Comparison of ENCODE assay signal across 8 cellular contexts in genomic region chr5:177493795-177494355, GRCh38. TPM values are rescaled to one million over a fixed set of nuclear protein-coding genes. Genes with fewer than 3 reads are reported as not detected.
DNase-seq lines count a peak whose midpoint lies in the region; ATAC-seq, FAIRE-seq and TF ChIP-seq lines count a peak whose summit lies in the region.
"Had no signal": no experiment of that assay in that cellular context is flagged by ENCODE, and none has a peak within 500 bp of the region (broad histone marks: within the 10 kb centered on the region; RNA-seq: fewer than 3 reads in every experiment).

No MANE protein-coding gene starts in this region.

- dilution Hi-C loops in keratinocyte (cut with MboI; ENCODE audit: extremely low pct_ligation_motif_present, low sequenced_read_pairs), result no loop called here

- H3K4me3 ChIP-seq in A673 (ENCODE audit: low read depth, low read length, poor library complexity, severe bottlenecking), result no peak overlapping the region
- peak overlapping the region in 1 of 3 experiments; percentile 29 for H3K4me3 ChIP-seq in keratinocyte (ENCODE audit: control insufficient read depth in 2 of 3, extremely low read depth in 1 of 3, insufficient read depth in 2 of 3, low read depth in 1 of 3, low read length in 3 of 3)

- no peak overlapping the region for H3K4me3 Mint-ChIP-seq in T-helper 17 cell

- peaks cover 4% of the 10 kb centered on the region for H3K36me3 Mint-ChIP-seq in T-helper 17 cell (ENCODE audit: low read depth)

- H3K9ac ChIP-seq in keratinocyte (ENCODE audit: control insufficient read depth, extremely low read depth, insufficient read depth, low read length), result peak overlapping the region; percentile 64

- peak overlapping the region; percentile 59 for H3K4me2 ChIP-seq in keratinocyte (ENCODE audit: control insufficient read depth, extremely low read depth, insufficient read depth, low read depth, low read length)

- peaks cover 4% of the 10 kb centered on the region for H3K9me1 ChIP-seq in keratinocyte (ENCODE audit: control insufficient read depth, extremely low read depth, insufficient read depth, low read length)

- H2AFZ ChIP-seq in keratinocyte (ENCODE audit: control insufficient read depth, low read length), result no peak overlapping the region

- H3K36me3 ChIP-seq in A673 (ENCODE audit: insufficient read depth, low read length, poor library complexity, severe bottlenecking) (peaks cover 6% of the 10 kb centered on the region), keratinocyte (ENCODE audit: control insufficient read depth in 2 of 2, extremely low read depth in 1 of 2, insufficient read depth in 2 of 2, low read length in 2 of 2) (peaks cover 17 to 28% of the 10 kb centered on the region in 2 experiments)

- H3K27ac Mint-ChIP-seq in T-helper 17 cell, result no peak overlapping the region

- POLR2A ChIA-PET in A673 (lab: Charles Lee; ENCODE audit: low non-redundant PET) (no interaction called here), RWPE1 (lab: Yijun Ruan, JAX; ENCODE audit: low non-redundant PET) (interaction anchor here (1.0 kb wide), 1 partner anchor 11 kb away, joined by 7 read pairs; no protein-coding TSS in a partner anchor)

- H3K27me3 ChIP-seq in A673 (replicated peaks; ENCODE audit: insufficient read depth, low read depth, low read length, poor library complexity) (no peaks in the 10 kb centered on the region), keratinocyte (ENCODE audit: control insufficient read depth, extremely low read depth, insufficient read depth, low read length) (no peaks in the 10 kb centered on the region)

- ATAC-seq in HG02759 (IDR thresholded peaks at IDR 0.05; ENCODE audit: unreplicated experiment) (no peak), T-helper 17 cell (no peak)

- intact Hi-C loops in A673 (cut with micrococcal nuclease; ENCODE audit: unreplicated experiment), result no loop called here

- peaks cover 29% of the 10 kb centered on the region for H3K79me2 ChIP-seq in keratinocyte (ENCODE audit: control insufficient read depth, insufficient read depth, low read length)

- peaks cover 17% of the 10 kb centered on the region for H3K4me1 Mint-ChIP-seq in T-helper 17 cell

- CTCF ChIA-PET in A673 (lab: Charles Lee), result no interaction called here
- CTCF ChIA-PET in RWPE1 (lab: Yijun Ruan, JAX), result interaction anchor here (1.5 to 3.4 kb wide), 2 partner anchors 36 to 90 kb away, joined by 6 to 13 read pairs; no protein-coding TSS in a partner anchor

- H3K4me1 ChIP-seq in A673 (ENCODE audit: insufficient read depth, low read length, poor library complexity, severe bottlenecking) (peaks cover 60% of the 10 kb centered on the region), keratinocyte (ENCODE audit: control insufficient read depth, extremely low read depth, insufficient read depth, low read length) (peaks cover 42% of the 10 kb centered on the region)

- FAIRE-seq in keratinocyte (lab: Jason Lieb, UNC) (no peak), GM12891 (lab: Jason Lieb, UNC) (no peak)
- FAIRE-seq: frontal cortex had no signal

- no peak for TF ChIP-seq POLR2A in GM12891 (IDR thresholded peaks at IDR 0.05; ENCODE audit: low read depth, low read length)

- peak overlapping the region; percentile 50 for H3K27ac ChIP-seq in A673 (ENCODE audit: low read depth, low read length, poor library complexity, severe bottlenecking)
- peak overlapping the region; percentile 96 for H3K27ac ChIP-seq in RWPE1
- peak overlapping the region; percentile 80 for H3K27ac ChIP-seq in keratinocyte (ENCODE audit: control insufficient read depth, insufficient read depth, low read length)

- H3K27me3 Mint-ChIP-seq in T-helper 17 cell, result no peaks in the 10 kb centered on the region

- peaks cover 5% of the 10 kb centered on the region for H4K20me1 ChIP-seq in keratinocyte (ENCODE audit: control insufficient read depth, extremely low read depth, insufficient read depth, low read length)

- BruUV-seq in A673 (replicated peaks; lab: Mats Ljungman, UMichigan), result no TSS peak

- TF ChIP-seq CTCF in A673 (conservative IDR thresholded peaks at IDR 0.05; ENCODE audit: low read depth, low read length) (no peak), RWPE1 (conservative IDR thresholded peaks at IDR 0.05; ENCODE audit: low read depth) (no peak), keratinocyte (optimal IDR thresholded peaks at IDR 0.05 in 1 of 3, IDR thresholded peaks at IDR 0.05 in 1 of 3, conservative IDR thresholded peaks at IDR 0.05 in 1 of 3; ENCODE audit: extremely low read depth in 1 of 3, insufficient read depth in 2 of 3, low read length in 3 of 3) (no peak)

- DNase-seq in A673 (ENCODE audit: low spot score) (no peak), RWPE1 (ENCODE audit: low spot score) (no peak), keratinocyte (ENCODE audit: low read depth, low spot score) (no peak), GM12891 (ENCODE audit: insufficient read length, low spot score) (no peak), T-helper 17 cell (no peak)
- DNase-seq: NCI-H1092 treated with DMSO at 0.1 percent for 48 hours had no signal

- no peaks in the 10 kb centered on the region for H3K9me3 ChIP-seq in A673 (ENCODE audit: low read depth, low read length, poor library complexity, severe bottlenecking)
- no peaks in the 10 kb centered on the region for H3K9me3 ChIP-seq in keratinocyte (ENCODE audit: control insufficient read depth, low read depth, low read length)
- H3K9me3 ChIP-seq in T-helper 17 cell (ENCODE audit: control insufficient read depth, low read length, poor library complexity, severe bottlenecking), result no peaks in the 10 kb centered on the region

TF ChIP-seq in GM12891, 5 proteins besides CTCF, POLR2A, EP300 and RAD21:
- TF ChIP-seq POLR2AphosphoS5 (IDR thresholded peaks at IDR 0.05; ENCODE audit: low read depth, low read length), result no peak

RNA-seq across cellular contexts. Expression of gene PDLIM7, which starts 3.5 kb away (rescaled TPM):
- total RNA-seq in A673 (2021), result 116 and 132 TPM in 2 replicates
- 48.5 to 83.6 TPM (median 60.5 TPM) in 3 replicates for polyA plus RNA-seq in keratinocyte
- polyA plus RNA-seq in keratinocyte (2011; ENCODE audit: low read depth), result 23.4 TPM
- 33.0 and 72.1 TPM in 2 replicates for polyA plus RNA-seq in keratinocyte (2011; cell fraction: cytosol; rRNA removed)
- 124 and 193 TPM in 2 replicates for polyA plus RNA-seq in keratinocyte (2011; cell fraction: nucleus; rRNA removed)
- 35.6 and 111 TPM in 2 replicates for polyA plus RNA-seq in keratinocyte (2012; ENCODE audit: low replicate concordance)
- polyA minus RNA-seq in keratinocyte, result 39.5 to 63.3 TPM (median 44.1 TPM) in 3 replicates
- 84.2 TPM for polyA minus RNA-seq in keratinocyte (2011; cell fraction: cytosol; rRNA and poly(A)+ RNA removed)
- polyA minus RNA-seq in keratinocyte (2011; cell fraction: nucleus; rRNA and poly(A)+ RNA removed), result 61.5 and 66.3 TPM in 2 replicates
- polyA plus RNA-seq in GM12891 (2012; ENCODE audit: low read depth, missing spikeins), result 38.1 TPM
- total RNA-seq in T-helper 17 cell, result 10 to 100 TPM in 1 of 2 donors, 1 to 10 TPM in 1; 6.8 to 16.2 TPM

RNA-seq across cellular contexts. Expression of gene DOK3, which starts 15.8 kb away (rescaled TPM):
- 13.1 and 15.0 TPM in 2 replicates for total RNA-seq in A673 (2021)
- polyA plus RNA-seq in keratinocyte, result 1.5 to 3.6 TPM (median 1.7 TPM) in 3 replicates
- 0.84 TPM for polyA plus RNA-seq in keratinocyte (2011; ENCODE audit: low read depth)
- 1.2 and 1.4 TPM in 2 replicates for polyA plus RNA-seq in keratinocyte (2011; cell fraction: cytosol; rRNA removed)
- 12.7 and 16.8 TPM in 2 replicates for polyA plus RNA-seq in keratinocyte (2011; cell fraction: nucleus; rRNA removed)
- polyA plus RNA-seq in keratinocyte (2012; ENCODE audit: low replicate concordance), result 1.2 and 2.1 TPM in 2 replicates
- 0.75 to 2.6 TPM (median 2.5 TPM) in 3 replicates for polyA minus RNA-seq in keratinocyte
- polyA minus RNA-seq in keratinocyte (2011; cell fraction: cytosol; rRNA and poly(A)+ RNA removed), result not detected
- polyA minus RNA-seq in keratinocyte (2011; cell fraction: nucleus; rRNA and poly(A)+ RNA removed), result 4.9 and 5.4 TPM in 2 replicates
- polyA plus RNA-seq in GM12891 (2012; ENCODE audit: low read depth, missing spikeins), result 73.2 TPM
- total RNA-seq in T-helper 17 cell, result 1 to 10 TPM; 5.1 to 8.0 TPM

RNA-seq across cellular contexts. Expression of gene DBN1, which starts 20.4 kb away (rescaled TPM):
- total RNA-seq in A673 (2021) (271 and 286 TPM in 2 replicates), T-helper 17 cell (1 to 10 TPM; 1.2 to 5.0 TPM)
- polyA plus RNA-seq in keratinocyte, result 57.2 to 73.4 TPM (median 59.4 TPM) in 3 replicates
- 72.5 TPM for polyA plus RNA-seq in keratinocyte (2011; ENCODE audit: low read depth)
- 22.6 and 62.3 TPM in 2 replicates for polyA plus RNA-seq in keratinocyte (2011; cell fraction: cytosol; rRNA removed)
- 107 and 138 TPM in 2 replicates for polyA plus RNA-seq in keratinocyte (2011; cell fraction: nucleus; rRNA removed)
- 24.6 and 97.5 TPM in 2 replicates for polyA plus RNA-seq in keratinocyte (2012; ENCODE audit: low replicate concordance)
- 54.7 to 116 TPM (median 75.6 TPM) in 3 replicates for polyA minus RNA-seq in keratinocyte
- polyA minus RNA-seq in keratinocyte (2011; cell fraction: cytosol; rRNA and poly(A)+ RNA removed), result 127 TPM
- polyA minus RNA-seq in keratinocyte (2011; cell fraction: nucleus; rRNA and poly(A)+ RNA removed), result 50.9 and 67.5 TPM in 2 replicates
- polyA plus RNA-seq in GM12891 (2012; ENCODE audit: low read depth, missing spikeins), result 36.9 TPM

RNA-seq across cellular contexts. Expression of gene DDX41, which starts 22.9 kb away (rescaled TPM):
- 82.3 and 87.7 TPM in 2 replicates for total RNA-seq in A673 (2021)
- 71.3 to 95.8 TPM (median 81.7 TPM) in 3 replicates for polyA plus RNA-seq in keratinocyte
- polyA plus RNA-seq in keratinocyte (2011; ENCODE audit: low read depth), result 49.8 TPM
- polyA plus RNA-seq in keratinocyte (2011; cell fraction: cytosol; rRNA removed), result 52.7 and 109 TPM in 2 replicates
- polyA plus RNA-seq in keratinocyte (2011; cell fraction: nucleus; rRNA removed), result 123 and 141 TPM in 2 replicates
- 60.4 and 119 TPM in 2 replicates for polyA plus RNA-seq in keratinocyte (2012; ENCODE audit: low replicate concordance)
- 72.8 to 95.0 TPM (median 76.2 TPM) in 3 replicates for polyA minus RNA-seq in keratinocyte
- polyA minus RNA-seq in keratinocyte (2011; cell fraction: cytosol; rRNA and poly(A)+ RNA removed), result 368 TPM
- polyA minus RNA-seq in keratinocyte (2011; cell fraction: nucleus; rRNA and poly(A)+ RNA removed), result 66.2 and 69.3 TPM in 2 replicates
- polyA plus RNA-seq in GM12891 (2012; ENCODE audit: low read depth, missing spikeins), result 114 TPM
- total RNA-seq in T-helper 17 cell, result 10 to 100 TPM; 58.6 to 66.9 TPM

RNA-seq across cellular contexts. Expression of gene PRR7, which starts 47.3 kb away (rescaled TPM):
- total RNA-seq in A673 (2021) (3.0 and 5.3 TPM in 2 replicates), T-helper 17 cell (10 to 100 TPM; 32.0 to 40.1 TPM)
- 1.1 to 4.7 TPM (median 4.3 TPM) in 3 replicates for polyA plus RNA-seq in keratinocyte
- polyA plus RNA-seq in keratinocyte (2011; ENCODE audit: low read depth), result 0.69 TPM
- 2.2 and 14.0 TPM in 2 replicates for polyA plus RNA-seq in keratinocyte (2011; cell fraction: cytosol; rRNA removed)
- 2.8 and 7.2 TPM in 2 replicates for polyA plus RNA-seq in keratinocyte (2011; cell fraction: nucleus; rRNA removed)
- 2.0 and 7.7 TPM in 2 replicates for polyA plus RNA-seq in keratinocyte (2012; ENCODE audit: low replicate concordance)
- 0.32 to 2.3 TPM (median 0.40 TPM) in 3 replicates for polyA minus RNA-seq in keratinocyte
- polyA minus RNA-seq in keratinocyte (2011; cell fraction: cytosol; rRNA and poly(A)+ RNA removed), result 14.4 TPM
- 2.2 and 3.4 TPM in 2 replicates for polyA minus RNA-seq in keratinocyte (2011; cell fraction: nucleus; rRNA and poly(A)+ RNA removed)
- 8.4 TPM for polyA plus RNA-seq in GM12891 (2012; ENCODE audit: low read depth, missing spikeins)

Comparison
In these comparisons a context has a peak if more than half of its experiments do, and no peak if none do; other contexts are left out.
1. RNA of gene DBN1, which starts 20.4 kb away (total RNA-seq): 271 to 286 TPM in A673; 1.2 to 5.0 TPM in T-helper 17 cell; every median in the first group is over 10 times any median in the second.
2. Peak in every context shown above with its lines, with median percentiles within 50 percentile points of each other: H3K27ac ChIP-seq.